In the genomic region with DNA sequence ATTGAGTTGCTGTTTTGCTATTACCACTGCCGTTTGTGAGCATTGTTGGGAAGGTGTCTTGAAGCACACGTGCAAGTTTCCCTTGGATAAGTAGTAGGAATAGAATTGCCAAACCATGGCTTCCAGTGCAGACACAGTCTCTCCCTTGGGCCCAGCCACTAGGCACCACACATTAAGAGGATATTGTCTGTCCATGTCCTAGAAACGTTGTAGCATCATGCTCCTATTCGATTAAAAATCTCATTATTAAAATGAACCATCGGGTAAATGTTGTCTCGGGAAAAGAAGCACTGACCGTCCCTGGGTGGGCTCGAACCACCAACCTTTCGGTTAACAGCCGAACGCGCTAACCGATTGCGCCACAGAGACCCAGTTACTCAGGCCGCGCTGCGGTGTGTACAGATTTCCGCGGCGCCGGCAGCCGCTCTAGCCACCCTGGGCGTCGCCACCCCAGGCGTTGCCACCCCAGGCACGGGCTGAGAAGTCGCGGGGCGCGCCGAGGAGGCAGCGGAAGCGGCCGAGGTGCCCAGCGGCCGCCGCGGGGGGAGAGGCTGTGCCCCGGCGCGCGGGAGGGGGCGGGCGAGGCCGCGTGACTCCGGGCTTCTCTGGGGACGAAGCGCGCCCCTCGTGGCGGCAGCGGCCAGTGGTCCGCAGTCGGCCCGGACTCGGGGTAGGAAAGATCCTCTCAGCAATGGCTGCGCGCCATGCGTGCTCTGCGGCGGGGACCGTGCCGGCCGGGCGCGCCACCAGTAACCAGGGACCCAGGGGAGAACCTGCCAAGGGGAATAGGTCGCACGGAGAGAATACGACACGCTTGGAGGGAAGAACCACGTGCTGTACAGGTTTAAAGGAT, we compare ENCODE assay signal across 1 cellular context.
TF ChIP-seq lines count a peak whose summit lies in the region.

No MANE protein-coding gene starts in this region.

TF ChIP-seq in K562, 482 proteins besides CTCF, POLR2A, EP300 and RAD21 (continued from another document and continues in another):
- TF ChIP-seq CEBPB (tag; IDR thresholded peaks at IDR 0.05) (peak; percentile 95), CBX3 (IDR thresholded peaks at IDR 0.05; ENCODE audit: borderline replicate concordance in 1 of 2, low read length in 2 of 2) (no peak; a peak in 1 of 3 replicates), CCNT2 (IDR thresholded peaks at IDR 0.05; ENCODE audit: borderline replicate concordance, extremely low read depth, insufficient read length, low read depth, low read length) (peak; percentile 52), GTF3C2 (IDR thresholded peaks at IDR 0.05; ENCODE audit: borderline replicate concordance, extremely low read depth, insufficient read length) (peak; percentile 78), RNF2 (IDR thresholded peaks at IDR 0.05) (0 out of 2 replicates have a peak, but pooled peaks have one; percentile 26), CEBPG (CRISPR knock-in tag; IDR thresholded peaks at IDR 0.05) (peak; percentile 92), CEBPG (tag; conservative IDR thresholded peaks at IDR 0.05 in 1 of 2, IDR thresholded peaks at IDR 0.05 in 1 of 2) (peak; percentile 80 to 93), SIN3B (IDR thresholded peaks at IDR 0.05; ENCODE audit: low read depth) (0 out of 2 replicates have a peak, but pooled peaks have one; percentile 38), ZNF431 (CRISPR knock-in tag; IDR thresholded peaks at IDR 0.05) (peak; percentile 56; the same call in 1 of the 2 replicates), CREB3L1 (IDR thresholded peaks at IDR 0.05; ENCODE audit: borderline replicate concordance, low read depth) (peak; percentile 45; the same call in 1 of the 2 replicates), ELF1 (tag; IDR thresholded peaks at IDR 0.05) (no peak), CREB1 (IDR thresholded peaks at IDR 0.05) (0 out of 2 replicates have a peak, but pooled peaks have one; percentile 8), CREB1 (CRISPR knock-in tag; IDR thresholded peaks at IDR 0.05) (peak; percentile 44), SREBF1 (IDR thresholded peaks at IDR 0.05; ENCODE audit: borderline replicate concordance, low read depth, low read length) (peak; percentile 22; the same call in 1 of the 2 replicates), GATA2 (CRISPR knock-in tag; IDR thresholded peaks at IDR 0.05) (no peak), PHF8 (IDR thresholded peaks at IDR 0.05; ENCODE audit: borderline replicate concordance, low read length) (peak; percentile 43; the same call in 1 of the 2 replicates), BHLHE40 (IDR thresholded peaks at IDR 0.05; ENCODE audit: low read length) (peak; percentile 38; the same call in 1 of the 2 replicates), POLR2G (IDR thresholded peaks at IDR 0.05; ENCODE audit: low read depth, low read length) (peak; percentile 84), CREM (IDR thresholded peaks at IDR 0.05; ENCODE audit: low read depth) (peak; percentile 18), NONO (IDR thresholded peaks at IDR 0.05; ENCODE audit: low read depth in 2 of 2, low read length in 1 of 2) (0 out of 4 replicates have a peak, but pooled peaks have one; percentile 20 to 57), TARDBP (IDR thresholded peaks at IDR 0.05) (peak; percentile 82), MNT (conservative IDR thresholded peaks at IDR 0.05) (peak in 1 of 2 experiments; percentile 24; a peak in 1 of 4 replicates), ZNF57 (CRISPR knock-in tag; IDR thresholded peaks at IDR 0.05) (no peak), YY1 (IDR thresholded peaks at IDR 0.05; ENCODE audit: borderline replicate concordance in 1 of 3, control insufficient read depth in 1 of 3, extremely low read depth in 1 of 3, insufficient read depth in 3 of 3, insufficient read length in 1 of 3, insufficient replicate concordance in 2 of 3, low read depth in 1 of 3, low read length in 2 of 3) (peak; percentile 44 to 86 (median 78)), MAFK (IDR thresholded peaks at IDR 0.05; ENCODE audit: low read length) (no peak), THRA (IDR thresholded peaks at IDR 0.05) (no peak), FOXO4 (CRISPR knock-in tag; IDR thresholded peaks at IDR 0.05) (no peak)
- TF ChIP-seq, protein P1, sequence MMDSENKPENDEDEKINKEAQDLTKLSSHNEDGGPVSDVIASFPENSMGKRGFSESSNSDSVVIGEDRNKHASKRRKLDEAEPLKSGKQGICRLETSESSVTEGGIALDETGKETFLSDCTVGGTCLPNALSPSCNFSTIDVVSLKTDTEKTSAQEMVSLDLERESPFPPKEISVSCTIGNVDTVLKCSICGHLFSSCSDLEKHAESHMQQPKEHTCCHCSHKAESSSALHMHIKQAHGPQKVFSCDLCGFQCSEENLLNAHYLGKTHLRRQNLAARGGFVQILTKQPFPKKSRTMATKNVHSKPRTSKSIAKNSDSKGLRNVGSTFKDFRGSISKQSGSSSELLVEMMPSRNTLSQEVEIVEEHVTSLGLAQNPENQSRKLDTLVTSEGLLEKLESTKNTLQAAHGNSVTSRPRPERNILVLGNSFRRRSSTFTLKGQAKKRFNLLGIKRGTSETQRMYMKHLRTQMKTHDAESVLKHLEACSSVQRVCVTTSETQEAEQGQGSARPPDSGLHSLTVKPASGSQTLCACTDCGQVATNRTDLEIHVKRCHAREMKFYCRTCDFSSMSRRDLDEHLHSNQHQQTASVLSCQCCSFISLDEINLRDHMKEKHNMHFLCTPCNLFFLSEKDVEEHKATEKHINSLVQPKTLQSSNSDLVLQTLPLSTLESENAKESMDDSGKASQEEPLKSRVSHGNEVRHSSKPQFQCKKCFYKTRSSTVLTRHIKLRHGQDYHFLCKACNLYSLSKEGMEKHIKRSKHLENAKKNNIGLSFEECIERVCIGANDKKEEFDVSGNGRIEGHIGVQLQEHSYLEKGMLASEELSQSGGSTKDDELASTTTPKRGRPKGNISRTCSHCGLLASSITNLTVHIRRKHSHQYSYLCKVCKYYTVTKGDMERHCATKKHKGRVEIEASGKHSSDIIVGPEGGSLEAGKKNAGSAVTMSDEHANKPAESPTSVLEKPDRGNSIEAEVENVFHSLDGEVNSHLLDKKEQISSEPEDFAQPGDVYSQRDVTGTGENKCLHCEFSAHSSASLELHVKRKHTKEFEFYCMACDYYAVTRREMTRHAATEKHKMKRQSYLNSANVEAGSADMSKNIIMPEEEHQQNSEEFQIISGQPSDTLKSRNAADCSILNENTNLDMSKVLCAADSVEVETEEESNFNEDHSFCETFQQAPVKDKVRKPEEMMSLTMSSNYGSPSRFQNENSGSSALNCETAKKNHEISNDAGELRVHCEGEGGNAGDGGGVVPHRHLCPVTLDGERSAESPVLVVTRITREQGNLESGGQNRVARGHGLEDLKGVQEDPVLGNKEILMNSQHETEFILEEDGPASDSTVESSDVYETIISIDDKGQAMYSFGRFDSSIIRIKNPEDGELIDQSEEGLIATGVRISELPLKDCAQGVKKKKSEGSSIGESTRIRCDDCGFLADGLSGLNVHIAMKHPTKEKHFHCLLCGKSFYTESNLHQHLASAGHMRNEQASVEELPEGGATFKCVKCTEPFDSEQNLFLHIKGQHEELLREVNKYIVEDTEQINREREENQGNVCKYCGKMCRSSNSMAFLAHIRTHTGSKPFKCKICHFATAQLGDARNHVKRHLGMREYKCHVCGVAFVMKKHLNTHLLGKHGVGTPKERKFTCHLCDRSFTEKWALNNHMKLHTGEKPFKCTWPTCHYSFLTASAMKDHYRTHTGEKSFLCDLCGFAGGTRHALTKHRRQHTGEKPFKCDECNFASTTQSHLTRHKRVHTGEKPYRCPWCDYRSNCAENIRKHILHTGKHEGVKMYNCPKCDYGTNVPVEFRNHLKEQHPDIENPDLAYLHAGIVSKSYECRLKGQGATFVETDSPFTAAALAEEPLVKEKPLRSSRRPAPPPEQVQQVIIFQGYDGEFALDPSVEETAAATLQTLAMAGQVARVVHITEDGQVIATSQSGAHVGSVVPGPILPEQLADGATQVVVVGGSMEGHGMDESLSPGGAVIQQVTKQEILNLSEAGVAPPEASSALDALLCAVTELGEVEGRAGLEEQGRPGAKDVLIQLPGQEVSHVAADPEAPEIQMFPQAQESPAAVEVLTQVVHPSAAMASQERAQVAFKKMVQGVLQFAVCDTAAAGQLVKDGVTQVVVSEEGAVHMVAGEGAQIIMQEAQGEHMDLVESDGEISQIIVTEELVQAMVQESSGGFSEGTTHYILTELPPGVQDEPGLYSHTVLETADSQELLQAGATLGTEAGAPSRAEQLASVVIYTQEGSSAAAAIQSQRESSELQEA (IDR thresholded peaks at IDR 0.05; ENCODE audit: low read depth) = 0 out of 2 replicates have a peak, but pooled peaks have one; percentile 37
- TF ChIP-seq, protein P2, sequence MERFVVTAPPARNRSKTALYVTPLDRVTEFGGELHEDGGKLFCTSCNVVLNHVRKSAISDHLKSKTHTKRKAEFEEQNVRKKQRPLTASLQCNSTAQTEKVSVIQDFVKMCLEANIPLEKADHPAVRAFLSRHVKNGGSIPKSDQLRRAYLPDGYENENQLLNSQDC (CRISPR knock-in tag; IDR thresholded peaks at IDR 0.05) = no peak
- TF ChIP-seq, protein P3, sequence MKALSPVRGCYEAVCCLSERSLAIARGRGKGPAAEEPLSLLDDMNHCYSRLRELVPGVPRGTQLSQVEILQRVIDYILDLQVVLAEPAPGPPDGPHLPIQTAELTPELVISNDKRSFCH (CRISPR knock-in tag; IDR thresholded peaks at IDR 0.05) = no peak
- TF ChIP-seq, protein P3 (tag; IDR thresholded peaks at IDR 0.05) = 0 out of 2 replicates have a peak, but pooled peaks have one; percentile 57
- TF ChIP-seq, protein P4, sequence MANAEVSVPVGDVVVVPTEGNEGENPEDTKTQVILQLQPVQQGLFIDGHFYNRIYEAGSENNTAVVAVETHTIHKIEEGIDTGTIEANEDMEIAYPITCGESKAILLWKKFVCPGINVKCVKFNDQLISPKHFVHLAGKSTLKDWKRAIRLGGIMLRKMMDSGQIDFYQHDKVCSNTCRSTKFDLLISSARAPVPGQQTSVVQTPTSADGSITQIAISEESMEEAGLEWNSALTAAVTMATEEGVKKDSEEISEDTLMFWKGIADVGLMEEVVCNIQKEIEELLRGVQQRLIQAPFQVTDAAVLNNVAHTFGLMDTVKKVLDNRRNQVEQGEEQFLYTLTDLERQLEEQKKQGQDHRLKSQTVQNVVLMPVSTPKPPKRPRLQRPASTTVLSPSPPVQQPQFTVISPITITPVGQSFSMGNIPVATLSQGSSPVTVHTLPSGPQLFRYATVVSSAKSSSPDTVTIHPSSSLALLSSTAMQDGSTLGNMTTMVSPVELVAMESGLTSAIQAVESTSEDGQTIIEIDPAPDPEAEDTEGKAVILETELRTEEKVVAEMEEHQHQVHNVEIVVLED (CRISPR knock-in tag; IDR thresholded peaks at IDR 0.05) = 0 out of 2 replicates have a peak, but pooled peaks have one; percentile 30
